In the genomic region with DNA sequence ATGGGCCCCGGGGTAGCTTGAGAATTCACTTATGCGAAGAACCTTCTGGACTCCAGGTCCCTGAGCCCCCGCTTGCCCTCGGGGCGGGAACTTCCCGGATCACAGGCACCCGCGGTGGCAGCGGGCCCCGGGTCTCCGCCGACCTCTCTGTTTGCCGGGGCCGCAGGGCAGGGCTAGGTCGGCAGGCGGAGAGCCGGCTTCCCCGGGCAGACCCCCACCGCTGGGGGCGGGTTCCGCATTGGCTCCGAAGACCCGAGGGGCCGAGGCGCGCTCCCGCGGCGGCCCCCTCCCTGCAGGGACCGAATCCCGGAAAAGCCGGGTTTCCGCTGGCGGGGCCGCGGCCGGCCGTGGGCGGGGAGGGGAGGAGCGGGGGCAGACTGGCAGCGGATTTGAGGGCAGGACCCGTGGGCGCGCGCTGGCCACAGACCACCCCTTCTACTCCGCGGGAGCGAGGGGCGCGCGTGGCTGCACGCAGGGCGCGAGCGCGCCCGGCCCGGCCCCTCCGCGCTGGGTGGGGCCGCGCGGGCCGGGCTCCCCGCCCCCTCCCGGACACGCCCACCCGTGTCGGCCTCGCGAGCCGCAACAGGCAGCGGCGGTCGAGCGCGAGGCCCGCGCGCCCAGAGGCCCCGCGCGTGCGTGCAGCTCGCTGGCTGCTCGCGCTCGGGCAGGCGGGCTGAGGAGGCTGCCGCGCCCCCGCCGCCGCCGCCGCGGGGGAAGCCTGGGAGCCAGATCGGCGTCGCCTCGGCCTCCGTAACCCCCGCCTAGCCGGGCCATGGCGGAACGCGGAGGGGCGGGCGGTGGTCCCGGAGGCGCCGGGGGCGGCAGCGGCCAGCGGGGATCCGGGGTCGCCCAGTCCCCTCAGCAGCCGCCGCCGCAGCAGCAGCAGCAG, we compare ENCODE assay signal across 8 cellular contexts. TPM values are rescaled to one million over a fixed set of nuclear protein-coding genes. Genes with fewer than 3 reads are reported as not detected.
DNase-seq lines count a peak whose midpoint lies in the region; TF ChIP-seq lines count a peak whose summit lies in the region.

A gene (plus strand): TSS at position 558 of the 889 bp plus-strand sequence. CDS start 215 bp downstream, at position 773.

- DNase-seq in EH (ENCODE audit: low read depth) (peak; percentile 88), H4 (ENCODE audit: low spot score) (peak; percentile 55), NCI-H1048 (lab: John Stamatoyannopoulos, UW) (peak; percentile 29), choroid plexus epithelial cell (ENCODE audit: low read depth) (peak; percentile 91), kidney glomerular epithelial cell (lab: John Stamatoyannopoulos, UW) (peak; percentile 72), NCI-H524 treated with DMSO at 0.1 percent for 48 hours (lab: John Stamatoyannopoulos, UW) (no peak)
- DNase-seq in activated CD4-positive, alpha-beta T cell treated with anti-CD3 and anti-CD28 coated beads for 4 hours = peak; percentile 67 to 79
- DNase-seq in stimulated activated CD4-positive, alpha-beta T cell treated with anti-CD3 and anti-CD28 coated beads, Interleukin-1b, Interleukin-23, amount 100 ng/mL, for 24 hours (ENCODE audit: low read depth in 4 of 4, low spot score in 1 of 4) = peak in 3 of 4 experiments; percentile 38 to 71 (median 57)

- peak within 1 kb of the TSS; percentile 77 for H3K4me3 ChIP-seq in choroid plexus epithelial cell (ENCODE audit: low read depth, low read length)

- no peak for TF ChIP-seq CTCF in choroid plexus epithelial cell (conservative IDR thresholded peaks at IDR 0.05; ENCODE audit: low read depth, low read length)

RNA-seq across cellular contexts. Expression of the gene that starts here (rescaled TPM):
- total RNA-seq in H4 (2014; rRNA removed; shearing (Covaris generic)) = 7.6 and 8.9 TPM in 2 replicates
